In genomic region chr9:94823710-94824109, GRCh38 we compare ENCODE assay signal across 24 cellular contexts.
"Had no signal": no experiment of that assay in that cellular context is flagged by ENCODE, and none has a peak within 500 bp of the region (broad histone marks: within the 10 kb centered on the region; RNA-seq: fewer than 3 reads in every experiment).

No MANE protein-coding gene starts in this region.

- H3K36me3 ChIP-seq: lower lobe of right lung, neutrophil, transverse colon had no signal

- DNase-seq: activated CD4-positive, alpha-beta T cell treated with anti-CD3 and anti-CD28 coated beads for 4 hours; activated CD4-positive, alpha-beta T cell treated with anti-CD3 and anti-CD28 coated beads, Interleukin-2, amount 50 U/mL, for 48 hours; activated CD8-positive, alpha-beta memory T cell treated with anti-CD3 and anti-CD28 coated beads for 24 hours; activated gamma-delta T cell; activated naive CD4-positive, alpha-beta T cell treated with anti-CD3 and anti-CD28 coated beads, Interleukin-2, amount 10 ng/mL, durations not matched to agents 7 days and 5 days; activated naive CD8-positive, alpha-beta T cell treated with anti-CD3 and anti-CD28 coated beads, Interleukin-2, amount 10 ng/mL, durations not matched to agents 7 days and 5 days; activated T-cell treated with anti-CD3 and anti-CD28 coated beads, Interleukin-2, amount 50 U/mL, for 1 hour; caudate nucleus; cortex of kidney; effector memory CD8-positive, alpha-beta T cell; foreskin keratinocyte; heart right ventricle; left lung; lower lobe of right lung; mesendoderm; mucosa of descending colon; stimulated activated CD4-positive, alpha-beta T cell treated with anti-CD3 and anti-CD28 coated beads, Interleukin-1b, Interleukin-23, amount 100 ng/mL, for 48 hours; stimulated activated naive B cell treated with anti-CD40 and anti-IgM and Interleukin-4, amounts not matched to agents 10 μg/mL and 1 μg/mL and 100 μg/mL, for 72 hours; stomach; T-helper 9 cell; transverse colon had no signal

- H3K27me3 ChIP-seq: foreskin keratinocyte, heart right ventricle, left lung, neutrophil, stomach, transverse colon had no signal

- H3K27ac ChIP-seq: foreskin keratinocyte, left lung, lower lobe of right lung, neutrophil, VCaP had no signal

- H3K9me3 ChIP-seq: heart right ventricle, left lung, lower lobe of right lung, mucosa of descending colon, neutrophil, stomach, transverse colon had no signal

- H3K4me3 ChIP-seq: heart right ventricle, left lung, lower lobe of right lung, mucosa of descending colon, skin epidermis, stomach, transverse colon had no signal
